In the genomic region with DNA sequence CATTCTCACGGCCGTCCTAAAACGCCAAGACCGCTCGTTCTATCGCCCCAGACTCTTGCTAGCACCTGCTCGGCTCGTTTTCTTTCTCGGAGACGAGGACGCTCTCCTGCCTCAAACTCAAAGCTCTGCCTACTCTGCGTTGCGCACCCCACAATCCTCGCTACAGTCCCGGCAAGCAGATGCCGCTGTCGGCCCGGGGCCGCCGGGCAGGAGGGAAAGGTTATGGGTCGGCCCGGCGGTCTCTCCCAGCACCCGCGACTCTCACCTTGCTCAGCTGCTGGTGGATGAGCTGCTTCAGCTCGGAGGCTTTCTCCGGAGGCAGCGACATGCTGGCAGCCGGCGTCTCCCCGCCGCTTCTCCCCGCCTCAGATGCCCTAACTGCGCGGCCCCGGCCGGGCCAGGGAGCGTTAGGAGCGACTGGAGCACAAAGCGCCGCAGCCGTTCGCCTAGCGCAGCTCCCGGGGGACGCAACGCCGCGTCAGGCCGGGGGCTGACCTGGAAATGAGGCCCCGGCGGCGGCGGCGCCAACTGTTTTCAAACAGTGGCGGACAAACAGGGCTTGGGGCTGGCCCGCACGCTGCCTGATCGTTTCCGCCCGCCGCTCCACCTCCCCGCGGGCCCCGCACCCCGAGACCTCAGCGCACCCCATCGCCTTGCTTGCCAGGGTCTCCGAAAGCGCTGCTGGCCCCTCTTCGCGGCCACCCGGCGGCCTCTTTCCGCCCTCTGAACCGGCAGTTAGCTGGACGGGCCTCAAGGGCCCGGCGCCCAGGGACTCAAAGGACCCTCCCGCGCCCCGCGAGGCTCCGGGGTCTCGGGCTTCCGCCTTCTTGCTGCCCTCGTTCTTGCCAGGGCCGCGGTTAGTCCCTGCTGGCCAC, we compare ENCODE assay signal across 8 cellular contexts. TPM values are rescaled to one million over a fixed set of nuclear protein-coding genes. Genes with fewer than 3 reads are reported as not detected.
DNase-seq lines count a peak whose midpoint lies in the region; ATAC-seq and TF ChIP-seq lines count a peak whose summit lies in the region.

TSS of gene CEP76 (minus strand) at position 503 of the 875 bp plus-strand sequence. CDS start at position 328, 175 bp downstream.
TSS of gene PSMG2 (plus strand) at position 822 of the 875 bp plus-strand sequence. CDS start 66 bp downstream, outside the sequence.

- peak; percentile 81 for ATAC-seq in GM21390 (IDR thresholded peaks at IDR 0.05; ENCODE audit: unreplicated experiment)
- ATAC-seq in mucosa of descending colon, result peak; percentile 96

- H3K36me3 ChIP-seq in HUES6 (ENCODE audit: control insufficient read depth, insufficient read depth, low read length) (peaks cover 41% of the 10 kb centered on the region), mucosa of descending colon (ENCODE audit: low read depth) (no peaks in the 10 kb centered on the region)

- intact Hi-C loops in mucosa of descending colon (cut with DNase I, micrococcal nuclease), result no loop called here

- H3K4me1 ChIP-seq in HUES6 (ENCODE audit: control insufficient read depth, insufficient read depth, low read length) (peaks cover 12% of the 10 kb centered on the region), mucosa of descending colon (ENCODE audit: low read depth) (peaks cover 17% of the 10 kb centered on the region)

- peak within 1 kb of the TSS; percentile 85 for H3K4me3 ChIP-seq in HUES6 (ENCODE audit: low read depth, low read length)
- peak within 1 kb of the TSS; percentile 84 for H3K4me3 ChIP-seq in mucosa of descending colon

- peak; percentile 99 for DNase-seq in D341Med (ENCODE audit: low spot score)
- DNase-seq in OCI-M1 (lab: John Stamatoyannopoulos, UW), result peak; percentile 92
- DNase-seq in activated T-cell treated with anti-CD3 and anti-CD28 coated beads for 1 hour (ENCODE audit: low read depth), result peak; percentile 71
- DNase-seq in epidermal melanocyte (ENCODE audit: insufficient read length, low spot score), result peak; percentile 87
- peak; percentile 91 to 93 (median 92) for DNase-seq in mucosa of descending colon
- DNase-seq in stimulated activated CD8-positive, alpha-beta memory T cell treated with anti-CD3 and anti-CD28 coated beads, Interleukin-4, amount 100 ng/mL, for 1 hour (ENCODE audit: low read depth in 2 of 2, low spot score in 1 of 2), result peak; percentile 60 to 66

- TF ChIP-seq CTCF in mucosa of descending colon (IDR thresholded peaks at IDR 0.05), result no peak

- no peaks in the 10 kb centered on the region for H3K27me3 ChIP-seq in HUES6 (ENCODE audit: control insufficient read depth, insufficient read depth, low read length)

- peak within 1 kb of the TSS; percentile 99 for H3K9ac ChIP-seq in HUES6 (ENCODE audit: low read length)

- no peaks in the 10 kb centered on the region for H3K9me3 ChIP-seq in HUES6 (ENCODE audit: control insufficient read depth, insufficient read depth, low read depth, low read length)
- H3K9me3 ChIP-seq in mucosa of descending colon, result no peaks in the 10 kb centered on the region

- H3K27ac ChIP-seq in HUES6 (ENCODE audit: low read depth, low read length), result peak within 1 kb of the TSS; percentile 100

RNA-seq across cellular contexts. Expression of gene CEP76, which starts in this region (rescaled TPM):
- 10 to 100 TPM in 1 of 3 donors, 1 to 10 TPM in 2; 6.4 to 10.1 (median 8.5) TPM for total RNA-seq in mucosa of descending colon

RNA-seq across cellular contexts. Expression of gene PSMG2, which starts in this region (rescaled TPM):
- total RNA-seq in mucosa of descending colon, result 10 to 100 TPM; 68.7 to 73.8 (median 69.3) TPM

Comparison
In these comparisons a context has a peak if more than half of its experiments do, and no peak if none do; other contexts are left out.
1. Peak in every context shown above with its lines: DNase-seq, ATAC-seq, H3K4me3 ChIP-seq and H3K27ac ChIP-seq.